ENCODE assay signal across 8 cellular contexts in the genomic region with DNA sequence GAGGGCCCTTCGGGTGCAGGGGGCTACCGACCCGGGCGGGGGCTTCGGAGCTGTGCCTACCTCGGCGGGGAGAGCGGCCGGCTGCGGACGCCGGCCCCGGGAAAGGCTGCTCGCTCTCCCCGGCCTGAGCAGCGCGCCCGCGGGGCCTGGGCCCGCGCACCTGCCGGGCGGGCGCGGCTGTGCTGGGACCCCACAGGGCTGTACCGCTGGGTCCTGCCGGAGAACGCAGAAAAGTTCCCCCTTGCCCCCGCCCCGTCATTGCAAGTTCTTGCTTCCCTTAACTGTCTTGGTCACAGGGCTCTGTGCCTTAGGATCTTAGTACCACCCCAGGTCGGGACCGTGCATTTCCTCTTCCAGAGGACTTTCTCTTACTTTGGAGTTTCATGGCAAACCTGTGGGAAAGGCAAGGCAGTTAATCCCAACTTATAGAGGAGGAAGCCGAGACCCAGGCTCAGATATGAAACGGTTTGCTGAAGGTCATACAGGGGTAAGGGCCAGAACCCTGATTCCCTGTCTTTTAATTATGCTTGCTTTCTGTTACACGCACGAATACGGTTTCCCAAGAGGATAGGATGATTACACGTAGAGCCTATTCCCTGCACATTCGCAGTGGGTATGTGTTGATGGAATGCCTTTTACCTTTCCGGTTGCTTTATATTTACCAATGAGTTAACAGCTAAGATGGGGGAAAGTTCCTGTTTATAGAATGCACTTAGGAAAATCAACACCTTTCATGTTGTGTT. TPM values are rescaled to one million over a fixed set of nuclear protein-coding genes. Genes with fewer than 3 reads are reported as not detected.
A peak's percentile ranks its signal among the peaks of the same experiment; 100 is the strongest.
DNase-seq lines count a peak whose midpoint lies in the region; ATAC-seq and TF ChIP-seq lines count a peak whose summit lies in the region.

No MANE protein-coding gene starts in this region.

- H3K27me3 Mint-ChIP-seq in chondrocyte (ENCODE audit: low read depth), result no peaks in the 10 kb centered on the region

- peaks cover 9% of the 10 kb centered on the region for H3K27me3 ChIP-seq in Panc1 (ENCODE audit: control insufficient read depth, insufficient read depth, low read length)

- TF ChIP-seq CTCF in 22Rv1 (IDR thresholded peaks at IDR 0.05) (peak; percentile 18), Panc1 (IDR thresholded peaks at IDR 0.05) (no peak), chondrocyte (IDR thresholded peaks at IDR 0.05) (peak; percentile 20)

- POLR2A ChIA-PET in Panc1 (lab: Charles Lee), result interaction anchor here (0.7 kb wide), 1 partner anchor 24 kb away, joined by 14 read pairs; no protein-coding TSS in a partner anchor

- in situ Hi-C loops in Panc1 (cut with HindIII; ENCODE audit: low pct_unique_long_range_greater_than_20kb, low sequenced_read_pairs), result no loop called here

- no peaks in the 10 kb centered on the region; the same call in 1 of the 2 replicates for H3K36me3 ChIP-seq in Panc1 (ENCODE audit: control insufficient read depth, insufficient read depth, low read length)

- no peaks in the 10 kb centered on the region for H3K9me3 Mint-ChIP-seq in chondrocyte (ENCODE audit: low read depth)

- intact Hi-C loops in Panc1 (cut with micrococcal nuclease; ENCODE audit: unreplicated experiment) (no loop called here), left colon (cut with DNase I, micrococcal nuclease) (no loop called here)

- H3K4me3 ChIP-seq in GM08714 (ENCODE audit: low read length), result peak overlapping the region; percentile 99
- peak overlapping the region; percentile 73 to 80 for H3K4me3 ChIP-seq in Panc1 (ENCODE audit: low read depth in 2 of 2, low read length in 2 of 2)

- H3K27ac ChIP-seq in 22Rv1 (0 out of 2 replicates have a peak overlapping the region, but pooled peaks have one; percentile 26), Panc1 (ENCODE audit: low read length) (peak overlapping the region; percentile 72)

- H3K36me3 Mint-ChIP-seq in chondrocyte (ENCODE audit: low read depth), result no peaks in the 10 kb centered on the region

- peaks cover 40% of the 10 kb centered on the region for H3K4me1 Mint-ChIP-seq in chondrocyte (ENCODE audit: low read depth)

- no peaks in the 10 kb centered on the region for H3K9me3 ChIP-seq in Panc1 (ENCODE audit: control insufficient read depth, insufficient read depth, low read depth, low read length)

- no TSS peak for BruUV-seq in Panc1 (replicated peaks; lab: Mats Ljungman, UMichigan)

- H3K4me1 ChIP-seq in Panc1 (ENCODE audit: control insufficient read depth, insufficient read depth, low read length), result peaks cover 18% of the 10 kb centered on the region; the same call in 1 of the 2 replicates

- CTCF ChIA-PET in Panc1 (lab: Charles Lee), result interaction anchor here (0.7 kb wide), 1 partner anchor 1070 kb away, joined by 3 read pairs; a partner anchor contains a TSS

- DNase-seq in Panc1 (ENCODE audit: low read depth, low spot score), result no peak
- no peak for DNase-seq in chondrocyte (ENCODE audit: low spot score)
- DNase-seq in left colon, result peak; percentile 36 to 58
- peak; percentile 44 for DNase-seq in stimulated activated CD8-positive, alpha-beta memory T cell treated with anti-CD3 and anti-CD28 coated beads, Interleukin-4, amount 100 ng/mL, for 48 hours
- DNase-seq in amniotic stem cell (lab: John Stamatoyannopoulos, UW), result no peak

- H3K27ac Mint-ChIP-seq in chondrocyte (ENCODE audit: unreplicated experiment), result peak overlapping the region; percentile 83

- H3K4me3 Mint-ChIP-seq in chondrocyte (ENCODE audit: unreplicated experiment), result peak overlapping the region; percentile 85

- ATAC-seq in HG02885 (IDR thresholded peaks at IDR 0.05; ENCODE audit: poor library complexity, unreplicated experiment), result peak; percentile 31
- ATAC-seq in Panc1, result peak; percentile 73
- ATAC-seq in left colon, result peak; percentile 44

RNA-seq across cellular contexts. Expression of a gene that starts 0.7 kb away (rescaled TPM):
- 23.3 TPM for total RNA-seq in Panc1 (2021; ENCODE audit: unreplicated experiment)
- 14.6 TPM for polyA plus RNA-seq in Panc1 (2012; ENCODE audit: insufficient read length)
- total RNA-seq in chondrocyte, result 22.9 to 36.9 TPM (median 35.0 TPM) in 3 replicates
- total RNA-seq in left colon, result 10 to 100 TPM; 65.5 to 65.6 TPM

Comparison
In these comparisons a context has a peak if more than half of its experiments do, and no peak if none do; other contexts are left out.
1. DNase-seq: peak in left colon (2 of 2) and stimulated activated CD8-positive, alpha-beta memory T cell treated with anti-CD3 and anti-CD28 coated beads, Interleukin-4, amount 100 ng/mL, for 48 hours (single experiment); none in Panc1 (single experiment), chondrocyte (single experiment) and amniotic stem cell (single experiment).
2. Peak in every context shown above with its lines, with median percentiles within 50 percentile points of each other: ATAC-seq.